In genomic region chr1:178093150-178093957, GRCh38 we compare ENCODE assay signal across 9 cellular contexts. TPM values are rescaled to one million over a fixed set of nuclear protein-coding genes. Genes with fewer than 3 reads are reported as not detected.
DNase-seq lines count a peak whose midpoint lies in the region; ATAC-seq and TF ChIP-seq lines count a peak whose summit lies in the region.
"Had no signal": no experiment of that assay in that cellular context is flagged by ENCODE, and none has a peak within 500 bp of the region (broad histone marks: within the 10 kb centered on the region; RNA-seq: fewer than 3 reads in every experiment).

No MANE protein-coding gene starts in this region.

- TF ChIP-seq CTCF in foreskin keratinocyte (conservative IDR thresholded peaks at IDR 0.05): peak; percentile 38

- POLR2A ChIA-PET in naive thymus-derived CD8-positive, alpha-beta T cell (lab: Charles Lee): no interaction called here

- H3K9me3 Mint-ChIP-seq in activated T-helper 17 cell treated with anti-CD3 and anti-CD28 coated beads, Interleukin-2, amount 50 U/mL, for 72 hours: peaks cover 5% of the 10 kb centered on the region
- H3K9me3 Mint-ChIP-seq in naive thymus-derived CD8-positive, alpha-beta T cell: peaks cover 0 to 37% (median 5%) of the 10 kb centered on the region in 9 donors

- DNase-seq in COLO668 (lab: John Stamatoyannopoulos, UW; ENCODE audit: unreplicated experiment) (peak; percentile 97), NCI-H774 (lab: John Stamatoyannopoulos, UW) (peak; percentile 81), foreskin keratinocyte (peak; percentile 86 to 93), substantia nigra (lab: John Stamatoyannopoulos, UW) (peak; percentile 54 to 94 (median 86))
- DNase-seq in naive thymus-derived CD8-positive, alpha-beta T cell: peak in 4 of 10 donors; percentile 4 to 20 (median 6)

- no peaks in the 10 kb centered on the region for H3K36me3 Mint-ChIP-seq in activated T-helper 17 cell treated with anti-CD3 and anti-CD28 coated beads, Interleukin-2, amount 50 U/mL, for 72 hours (ENCODE audit: low read depth)
- H3K36me3 Mint-ChIP-seq in naive thymus-derived CD8-positive, alpha-beta T cell: peaks cover 5 to 28% (median 7%) of the 10 kb centered on the region in 3 donors

- H3K4me1 ChIP-seq in foreskin keratinocyte: peaks cover 20% of the 10 kb centered on the region

- H3K27me3 ChIP-seq in foreskin keratinocyte: no peaks in the 10 kb centered on the region

- no peak overlapping the region for H3K27ac Mint-ChIP-seq in activated T-helper 17 cell treated with anti-CD3 and anti-CD28 coated beads, Interleukin-2, amount 50 U/mL, for 72 hours
- no peak overlapping the region for H3K27ac Mint-ChIP-seq in naive thymus-derived CD8-positive, alpha-beta T cell

- H3K27me3 Mint-ChIP-seq in activated T-helper 17 cell treated with anti-CD3 and anti-CD28 coated beads, Interleukin-2, amount 50 U/mL, for 72 hours: peaks cover 56% of the 10 kb centered on the region
- peaks cover 49 to 88% (median 68%) of the 10 kb centered on the region in 5 donors for H3K27me3 Mint-ChIP-seq in naive thymus-derived CD8-positive, alpha-beta T cell

- ATAC-seq in GM19463 (IDR thresholded peaks at IDR 0.05; ENCODE audit: unreplicated experiment): peak; percentile 82
- peak; percentile 80 for ATAC-seq in HG03521 (IDR thresholded peaks at IDR 0.05; ENCODE audit: unreplicated experiment)
- ATAC-seq in activated T-helper 17 cell treated with anti-CD3 and anti-CD28 coated beads, Interleukin-2, amount 50 U/mL, for 72 hours (replicated peaks): peak; percentile 37
- ATAC-seq in foreskin keratinocyte: peak; percentile 89
- peak; percentile 17 to 22 for ATAC-seq in naive thymus-derived CD8-positive, alpha-beta T cell

- peaks cover 5% of the 10 kb centered on the region for H3K4me1 Mint-ChIP-seq in activated T-helper 17 cell treated with anti-CD3 and anti-CD28 coated beads, Interleukin-2, amount 50 U/mL, for 72 hours
- peaks cover 7 to 21% (median 13%) of the 10 kb centered on the region in 4 donors for H3K4me1 Mint-ChIP-seq in naive thymus-derived CD8-positive, alpha-beta T cell

- peak overlapping the region; percentile 61 for H3K27ac ChIP-seq in foreskin keratinocyte
- H3K27ac ChIP-seq in substantia nigra (ENCODE audit: low read depth, low read length, poor library complexity, severe bottlenecking): peak overlapping the region; percentile 83

- H3K4me3 Mint-ChIP-seq in activated T-helper 17 cell treated with anti-CD3 and anti-CD28 coated beads, Interleukin-2, amount 50 U/mL, for 72 hours: peak overlapping the region; percentile 47
- H3K4me3 Mint-ChIP-seq in naive thymus-derived CD8-positive, alpha-beta T cell: peak overlapping the region; percentile 60 to 84 (median 74)

RNA-seq across cellular contexts. Expression of gene RASAL2, which starts 0.6 kb away (rescaled TPM):
- total RNA-seq in activated T-helper 17 cell treated with anti-CD3 and anti-CD28 coated beads, Interleukin-2, amount 50 U/mL, for 72 hours: under 1 TPM; 0.02 to 0.11 TPM
- 32.8 and 40.4 TPM in 2 replicates for total RNA-seq in foreskin keratinocyte
- polyA plus RNA-seq in foreskin keratinocyte: 4.5 and 4.9 TPM in 2 replicates
- total RNA-seq in naive thymus-derived CD8-positive, alpha-beta T cell: not detected
- polyA plus RNA-seq in naive thymus-derived CD8-positive, alpha-beta T cell: not detected
- total RNA-seq: activated CD8-positive, alpha-beta memory T cell treated with anti-CD3 and anti-CD28 coated beads for 36 hours had no signal

Comparison
In these comparisons a context has a peak if more than half of its experiments do, and no peak if none do; other contexts are left out.
1. ATAC-seq: peak in every context shown above with its lines; median percentile 89 in foreskin keratinocyte; 82 in GM19463; 80 in HG03521; 37 in activated T-helper 17 cell treated with anti-CD3 and anti-CD28 coated beads, Interleukin-2, amount 50 U/mL, for 72 hours; 20 in naive thymus-derived CD8-positive, alpha-beta T cell.
2. RNA of gene RASAL2, which starts 0.6 kb away (total RNA-seq): 32.8 to 40.4 TPM in foreskin keratinocyte; not detected in naive thymus-derived CD8-positive, alpha-beta T cell and 0.02 to 0.11 TPM in activated T-helper 17 cell treated with anti-CD3 and anti-CD28 coated beads, Interleukin-2, amount 50 U/mL, for 72 hours; every median in the first group is over 10 times any median in the second.